In genomic region chr5:170809551-170809950, GRCh38 we compare ENCODE assay signal across 9 cellular contexts. TPM values are rescaled to one million over a fixed set of nuclear protein-coding genes. Genes with fewer than 3 reads are reported as not detected.
DNase-seq lines count a peak whose midpoint lies in the region; ATAC-seq and TF ChIP-seq lines count a peak whose summit lies in the region.
"Had no signal": no experiment of that assay in that cellular context is flagged by ENCODE, and none has a peak within 500 bp of the region (broad histone marks: within the 10 kb centered on the region; RNA-seq: fewer than 3 reads in every experiment).

No MANE protein-coding gene starts in this region.

- DNase-seq in DND-41: no peak
- peak; percentile 31 for DNase-seq in NCI-H1092 (lab: John Stamatoyannopoulos, UW)
- DNase-seq in astrocyte of the hippocampus (ENCODE audit: low read depth, low spot score): peak; percentile 68
- DNase-seq in lower lobe of right lung: no peak
- DNase-seq in esophagus squamous epithelium (lab: John Stamatoyannopoulos, UW): no peak
- no peak for DNase-seq in SHP77 treated with DMSO at 0.1 percent for 48 hours (lab: John Stamatoyannopoulos, UW)
- no peak for DNase-seq in activated naive CD4-positive, alpha-beta T cell treated with anti-CD3 and anti-CD28 coated beads, Interleukin-2, amount 50 U/mL, for 16 hours

- no peak overlapping the region for H3K27ac ChIP-seq in DND-41 (ENCODE audit: low read length)
- H3K27ac ChIP-seq in lower lobe of right lung: no peak overlapping the region
- no peak overlapping the region for H3K27ac ChIP-seq in esophagus squamous epithelium
- H3K27ac ChIP-seq: thoracic aorta had no signal

- no peak for ATAC-seq in DND-41 (ENCODE audit: insufficient read depth, low read depth)
- peak; percentile 79 to 85 for ATAC-seq in lower lobe of right lung
- no peak for ATAC-seq in HG02970 (IDR thresholded peaks at IDR 0.05; ENCODE audit: low FRiP score, unreplicated experiment)

- 59 to 67% methylated on average over 7 of the region's 7 CpGs for WGBS in esophagus squamous epithelium, 2 donors

- intact Hi-C loops in lower lobe of right lung (cut with DNase I) (no loop called here), esophagus squamous epithelium (cut with DNase I) (no loop called here)

- H4K20me1 ChIP-seq in DND-41 (ENCODE audit: insufficient read depth, low read length): no peaks in the 10 kb centered on the region

- H3K4me2 ChIP-seq in DND-41 (ENCODE audit: insufficient read depth, low read length): no peak overlapping the region

- H3K9me3 ChIP-seq in DND-41 (ENCODE audit: insufficient read depth, low read length, severe bottlenecking) (no peaks in the 10 kb centered on the region), lower lobe of right lung (no peaks in the 10 kb centered on the region), esophagus squamous epithelium (no peaks in the 10 kb centered on the region)
- H3K9me3 ChIP-seq: thoracic aorta had no signal

- H2AFZ ChIP-seq in DND-41 (ENCODE audit: low read depth, low read length): no peak overlapping the region

- no peaks in the 10 kb centered on the region for H3K27me3 ChIP-seq in DND-41 (ENCODE audit: insufficient read depth, low read length, poor library complexity)
- peaks cover 4% of the 10 kb centered on the region for H3K27me3 ChIP-seq in lower lobe of right lung (ENCODE audit: low read depth)
- peaks cover 0 to 16% (median 0%) of the 10 kb centered on the region in 4 donors for H3K27me3 ChIP-seq in esophagus squamous epithelium

- H3K4me1 ChIP-seq in DND-41 (ENCODE audit: insufficient read depth, low read length) (no peaks in the 10 kb centered on the region), lower lobe of right lung (no peaks in the 10 kb centered on the region), esophagus squamous epithelium (no peaks in the 10 kb centered on the region)

- H3K4me3 ChIP-seq in DND-41 (ENCODE audit: low read depth in 1 of 2, low read length in 2 of 2) (no peak overlapping the region), lower lobe of right lung (no peak overlapping the region), esophagus squamous epithelium (no peak overlapping the region)
- H3K4me3 ChIP-seq: thoracic aorta had no signal

- H3K79me2 ChIP-seq in DND-41 (ENCODE audit: insufficient read depth, low read length): no peaks in the 10 kb centered on the region

- TF ChIP-seq CTCF in DND-41 (IDR thresholded peaks at IDR 0.05; ENCODE audit: borderline replicate concordance, extremely low read depth, low read length, poor library complexity, severe bottlenecking): peak; percentile 23
- TF ChIP-seq CTCF in lower lobe of right lung (IDR thresholded peaks at IDR 0.05): peak; percentile 35
- TF ChIP-seq CTCF in esophagus squamous epithelium (IDR thresholded peaks at IDR 0.05): peak in 1 of 6 experiments; percentile 13

- H3K36me3 ChIP-seq in DND-41 (ENCODE audit: insufficient read depth, low read length) (no peaks in the 10 kb centered on the region), lower lobe of right lung (no peaks in the 10 kb centered on the region), esophagus squamous epithelium (no peaks in the 10 kb centered on the region)
- H3K36me3 ChIP-seq: thoracic aorta had no signal

- no peak overlapping the region for H3K9ac ChIP-seq in DND-41 (ENCODE audit: low read depth, low read length)

- no peak for TF ChIP-seq POLR2A in esophagus squamous epithelium (IDR thresholded peaks at IDR 0.05)

RNA-seq across cellular contexts. Expression of gene GABRP, which starts 26.0 kb away (rescaled TPM):
- total RNA-seq in lower lobe of right lung (0.38 TPM), esophagus squamous epithelium (10 to 100 TPM in 3 of 4 donors, 1 to 10 TPM in 1; 1.1 to 49.2 (median 29.2) TPM)
- total RNA-seq: thoracic aorta had no signal

RNA-seq across cellular contexts. Expression of gene RANBP17, which starts 52.3 kb away (rescaled TPM):
- 12.3 TPM for total RNA-seq in lower lobe of right lung
- total RNA-seq in esophagus squamous epithelium: 1 to 10 TPM in 2 of 4 donors, under 1 TPM in 2; 0.61 to 9.3 (median 1.9) TPM

Comparison
In these comparisons a context has a peak if more than half of its experiments do, and no peak if none do; other contexts are left out.
1. ATAC-seq: peak in lower lobe of right lung (2 of 2); none in DND-41 (single experiment) and HG02970 (single experiment).
2. DNase-seq: peak in NCI-H1092 (single experiment) and astrocyte of the hippocampus (single experiment); none in DND-41 (single experiment), lower lobe of right lung (single experiment), esophagus squamous epithelium (single experiment), SHP77 treated with DMSO at 0.1 percent for 48 hours (single experiment) and activated naive CD4-positive, alpha-beta T cell treated with anti-CD3 and anti-CD28 coated beads, Interleukin-2, amount 50 U/mL, for 16 hours (single experiment).